Comparison of ENCODE assay signal across 2 cellular contexts in genomic region chr22:19693981-19694670, GRCh38.
TF ChIP-seq lines count a peak whose summit lies in the region.

No MANE protein-coding gene starts in this region.

TF ChIP-seq in IMR-90, 13 proteins besides CTCF, POLR2A, EP300 and RAD21:
- no peak for TF ChIP-seq ELK1 (IDR thresholded peaks at IDR 0.05; ENCODE audit: borderline replicate concordance, low read depth, low read length)
- no peak for TF ChIP-seq SMC3 (IDR thresholded peaks at IDR 0.05; ENCODE audit: low read depth, low read length)
- no peak for TF ChIP-seq MXI1 (IDR thresholded peaks at IDR 0.05; ENCODE audit: borderline replicate concordance, low read depth, low read length)
- TF ChIP-seq RCOR1 (IDR thresholded peaks at IDR 0.05; ENCODE audit: insufficient replicate concordance, low read length), result no peak
- TF ChIP-seq RFX5 (IDR thresholded peaks at IDR 0.05; ENCODE audit: low read depth, low read length), result no peak
- no peak for TF ChIP-seq CHD1 (IDR thresholded peaks at IDR 0.05; ENCODE audit: low read depth, low read length)
- TF ChIP-seq MAFK (IDR thresholded peaks at IDR 0.05; ENCODE audit: low read depth, low read length), result no peak
- TF ChIP-seq MAZ (IDR thresholded peaks at IDR 0.05; ENCODE audit: borderline replicate concordance, low read depth, low read length), result no peak
- TF ChIP-seq CEBPB (IDR thresholded peaks at IDR 0.05; ENCODE audit: low read depth, low read length), result no peak
- no peak for TF ChIP-seq USF2 (IDR thresholded peaks at IDR 0.05; ENCODE audit: low read depth, low read length)
- no peak for TF ChIP-seq NFE2L2 (IDR thresholded peaks at IDR 0.05; ENCODE audit: low read depth, low read length)
- no peak for TF ChIP-seq BHLHE40 (IDR thresholded peaks at IDR 0.05; ENCODE audit: low read depth, low read length)
- no peak for TF ChIP-seq FOS (IDR thresholded peaks at IDR 0.05; ENCODE audit: low read depth, low read length)

TF ChIP-seq in H1, 55 proteins besides CTCF, POLR2A, EP300 and RAD21:
- TF ChIP-seq HDAC6 (IDR thresholded peaks at IDR 0.05; ENCODE audit: low read depth, low read length), result no peak
- no peak for TF ChIP-seq MAX (IDR thresholded peaks at IDR 0.05)
- no peak for TF ChIP-seq EZH2 (IDR thresholded peaks at IDR 0.05; ENCODE audit: low read depth, low read length, severe bottlenecking)
- TF ChIP-seq FOSL1 (IDR thresholded peaks at IDR 0.05; ENCODE audit: insufficient read depth, low read depth, low read length), result no peak
- TF ChIP-seq MAFK (IDR thresholded peaks at IDR 0.05; ENCODE audit: low read depth, low read length), result no peak
- TF ChIP-seq CTBP2 (IDR thresholded peaks at IDR 0.05; ENCODE audit: borderline replicate concordance, insufficient read depth, insufficient read length, low read length), result no peak
- no peak for TF ChIP-seq GTF2F1 (IDR thresholded peaks at IDR 0.05; ENCODE audit: borderline replicate concordance, low read depth, low read length)
- TF ChIP-seq SAP30 (IDR thresholded peaks at IDR 0.05; ENCODE audit: insufficient read depth, insufficient replicate concordance, low read length), result no peak
- TF ChIP-seq CHD7 (IDR thresholded peaks at IDR 0.05; ENCODE audit: insufficient replicate concordance, low read length), result no peak
- TF ChIP-seq CREB1 (IDR thresholded peaks at IDR 0.05), result no peak
- no peak for TF ChIP-seq E2F6 (IDR thresholded peaks at IDR 0.05)
- TF ChIP-seq PHF8 (conservative IDR thresholded peaks at IDR 0.05; ENCODE audit: low read depth, low read length), result no peak
- TF ChIP-seq TCF12 (IDR thresholded peaks at IDR 0.05; ENCODE audit: low read depth, low read length), result no peak
- no peak for TF ChIP-seq SIRT6 (IDR thresholded peaks at IDR 0.05; ENCODE audit: low read length)
